Comparison of ENCODE assay signal across 1 cellular context in the genomic region with DNA sequence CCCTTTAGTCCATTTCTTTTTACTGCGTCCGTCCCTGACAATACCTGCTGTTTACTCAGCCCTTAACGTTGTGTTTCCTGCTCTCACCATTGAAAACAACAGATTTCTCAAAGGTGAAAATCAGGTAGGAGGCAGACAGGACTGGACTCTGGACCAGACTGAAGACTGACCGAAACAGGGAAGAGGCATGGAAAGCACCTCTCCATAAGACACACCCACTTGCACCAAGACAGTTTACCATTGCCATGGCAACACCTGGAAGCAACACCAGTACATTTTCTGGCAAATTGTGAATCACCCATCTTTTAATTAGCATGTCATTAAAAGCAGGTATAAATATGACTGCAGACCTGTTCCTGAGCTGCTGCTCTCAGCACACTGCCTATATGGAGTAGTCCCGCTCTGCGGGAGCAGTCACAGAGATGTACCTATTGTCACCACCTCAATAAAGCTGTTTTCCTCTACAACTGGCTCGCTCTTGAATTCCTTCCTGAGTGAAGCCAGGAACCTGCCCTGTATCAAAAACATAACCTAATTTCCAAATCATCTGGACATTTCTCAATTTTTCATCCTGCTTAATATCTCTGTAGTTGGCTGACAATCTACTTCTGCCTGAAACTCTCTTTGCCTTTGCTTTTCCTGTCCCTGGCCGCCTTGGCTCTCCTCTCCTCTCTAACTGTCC.
A peak's percentile ranks its signal among the peaks of the same experiment; 100 is the strongest.
TF ChIP-seq lines count a peak whose summit lies in the region.

No MANE protein-coding gene starts in this region.

TF ChIP-seq in SK-N-SH treated with all-trans-retinoic acid at 6 μM for 48 hours, 23 proteins besides CTCF, POLR2A, EP300 and RAD21 (continued from another document):
- TF ChIP-seq, protein P1, sequence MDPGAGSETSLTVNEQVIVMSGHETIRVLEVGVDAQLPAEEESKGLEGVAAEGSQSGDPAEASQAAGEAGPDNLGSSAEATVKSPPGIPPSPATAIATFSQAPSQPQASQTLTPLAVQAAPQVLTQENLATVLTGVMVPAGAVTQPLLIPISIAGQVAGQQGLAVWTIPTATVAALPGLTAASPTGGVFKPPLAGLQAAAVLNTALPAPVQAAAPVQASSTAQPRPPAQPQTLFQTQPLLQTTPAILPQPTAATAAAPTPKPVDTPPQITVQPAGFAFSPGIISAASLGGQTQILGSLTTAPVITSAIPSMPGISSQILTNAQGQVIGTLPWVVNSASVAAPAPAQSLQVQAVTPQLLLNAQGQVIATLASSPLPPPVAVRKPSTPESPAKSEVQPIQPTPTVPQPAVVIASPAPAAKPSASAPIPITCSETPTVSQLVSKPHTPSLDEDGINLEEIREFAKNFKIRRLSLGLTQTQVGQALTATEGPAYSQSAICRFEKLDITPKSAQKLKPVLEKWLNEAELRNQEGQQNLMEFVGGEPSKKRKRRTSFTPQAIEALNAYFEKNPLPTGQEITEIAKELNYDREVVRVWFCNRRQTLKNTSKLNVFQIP (CRISPR knock-in tag; IDR thresholded peaks at IDR 0.05; ENCODE audit: borderline replicate concordance, low read depth) = no peak
- TF ChIP-seq OSR1 (CRISPR knock-in tag; IDR thresholded peaks at IDR 0.05) = no peak
- TF ChIP-seq, protein P2, sequence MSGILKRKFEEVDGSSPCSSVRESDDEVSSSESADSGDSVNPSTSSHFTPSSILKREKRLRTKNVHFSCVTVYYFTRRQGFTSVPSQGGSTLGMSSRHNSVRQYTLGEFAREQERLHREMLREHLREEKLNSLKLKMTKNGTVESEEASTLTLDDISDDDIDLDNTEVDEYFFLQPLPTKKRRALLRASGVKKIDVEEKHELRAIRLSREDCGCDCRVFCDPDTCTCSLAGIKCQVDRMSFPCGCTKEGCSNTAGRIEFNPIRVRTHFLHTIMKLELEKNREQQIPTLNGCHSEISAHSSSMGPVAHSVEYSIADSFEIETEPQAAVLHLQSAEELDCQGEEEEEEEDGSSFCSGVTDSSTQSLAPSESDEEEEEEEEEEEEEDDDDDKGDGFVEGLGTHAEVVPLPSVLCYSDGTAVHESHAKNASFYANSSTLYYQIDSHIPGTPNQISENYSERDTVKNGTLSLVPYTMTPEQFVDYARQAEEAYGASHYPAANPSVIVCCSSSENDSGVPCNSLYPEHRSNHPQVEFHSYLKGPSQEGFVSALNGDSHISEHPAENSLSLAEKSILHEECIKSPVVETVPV (CRISPR knock-in tag; IDR thresholded peaks at IDR 0.05) = peak; percentile 42; the same call in 1 of the 2 replicates
- TF ChIP-seq PPARA (CRISPR knock-in tag; IDR thresholded peaks at IDR 0.05; ENCODE audit: borderline replicate concordance) = no peak
- 0 out of 2 replicates have a peak, but pooled peaks have one; percentile 35 for TF ChIP-seq GLIS3 (CRISPR knock-in tag; IDR thresholded peaks at IDR 0.05)
- TF ChIP-seq ZNF8 (CRISPR knock-in tag; IDR thresholded peaks at IDR 0.05) = 0 out of 2 replicates have a peak, but pooled peaks have one; percentile 6
- TF ChIP-seq ZFP3 (CRISPR knock-in tag; IDR thresholded peaks at IDR 0.05) = no peak; the same call in 1 of the 2 replicates
- TF ChIP-seq ISL1 (CRISPR knock-in tag; IDR thresholded peaks at IDR 0.05) = peak; percentile 79
- peak; percentile 64; the same call in 1 of the 2 replicates for TF ChIP-seq CSDC2 (CRISPR knock-in tag; IDR thresholded peaks at IDR 0.05)
